1 cellular context compared by ENCODE assay signal in genomic region chr5:170112876-170113516, GRCh38.
TF ChIP-seq lines count a peak whose summit lies in the region.

No MANE protein-coding gene starts in this region.

TF ChIP-seq in GM23338, 12 proteins besides CTCF, POLR2A, EP300 and RAD21 (continued from another document):
- TF ChIP-seq ZNF462 (CRISPR knock-in tag; IDR thresholded peaks at IDR 0.05) = no peak
- no peak for TF ChIP-seq ZNF114 (CRISPR knock-in tag; IDR thresholded peaks at IDR 0.05)
